In genomic region chr2:19819097-19820065, GRCh38 we compare ENCODE assay signal across 11 cellular contexts.
DNase-seq lines count a peak whose midpoint lies in the region; ATAC-seq, FAIRE-seq and TF ChIP-seq lines count a peak whose summit lies in the region.
"Had no signal": no experiment of that assay in that cellular context is flagged by ENCODE, and none has a peak within 500 bp of the region (broad histone marks: within the 10 kb centered on the region; RNA-seq: fewer than 3 reads in every experiment).

No MANE protein-coding gene starts in this region.

- no peaks in the 10 kb centered on the region for H3K4me1 Mint-ChIP-seq in glutamatergic neuron (ENCODE audit: low read depth, unreplicated experiment)
- H3K4me1 Mint-ChIP-seq: central memory CD8-positive, alpha-beta T cell had no signal

- intact Hi-C loops in right cardiac atrium (cut with DNase I) (no loop called here), stomach (cut with DNase I; ENCODE audit: low total_unique reads) (no loop called here)

- TF ChIP-seq POLR2A in stomach (IDR thresholded peaks at IDR 0.05) = no peak

- peak; percentile 80 for FAIRE-seq in HTR-8/SVneo (lab: Jason Lieb, UNC)

- H3K4me1 ChIP-seq in right cardiac atrium (ENCODE audit: control insufficient read depth, insufficient read depth, low read length) (peaks cover 10% of the 10 kb centered on the region), stomach (no peaks in the 10 kb centered on the region)

- H3K27ac Mint-ChIP-seq in glutamatergic neuron (ENCODE audit: unreplicated experiment) = no peak overlapping the region

- peak; percentile 57 to 68 for ATAC-seq in right cardiac atrium

- H3K4me3 ChIP-seq in AG04450 (ENCODE audit: low read depth, low read length) (no peak overlapping the region), brain microvascular endothelial cell (ENCODE audit: low read depth, low read length) (no peak overlapping the region), right cardiac atrium (ENCODE audit: low read length) (no peak overlapping the region), stomach (no peak overlapping the region)
- H3K4me3 ChIP-seq: hepatocyte, smooth muscle cell had no signal

- in situ Hi-C loops in brain microvascular endothelial cell (cut with HindIII; ENCODE audit: low pct_ligation_motif_present, low sequenced_read_pairs) (no loop called here), G401 (cut with HindIII; ENCODE audit: low sequenced_read_pairs) (no loop called here)

- no peaks in the 10 kb centered on the region for H3K9me3 Mint-ChIP-seq in glutamatergic neuron (ENCODE audit: unreplicated experiment)
- H3K9me3 Mint-ChIP-seq: central memory CD8-positive, alpha-beta T cell had no signal

- H3K27me3 Mint-ChIP-seq in glutamatergic neuron (ENCODE audit: unreplicated experiment) = no peaks in the 10 kb centered on the region

- H3K36me3 ChIP-seq in brain microvascular endothelial cell (replicated peaks) (no peaks in the 10 kb centered on the region), stomach (no peaks in the 10 kb centered on the region)

- no peak overlapping the region for H3K4me3 Mint-ChIP-seq in glutamatergic neuron (ENCODE audit: unreplicated experiment)
- H3K4me3 Mint-ChIP-seq: central memory CD8-positive, alpha-beta T cell had no signal

- no peak for TF ChIP-seq CTCF in AG04450 (IDR thresholded peaks at IDR 0.05; ENCODE audit: low read depth, low read length)
- TF ChIP-seq CTCF in brain microvascular endothelial cell (IDR thresholded peaks at IDR 0.05; ENCODE audit: low read depth, low read length, missing control alignments) = peak; percentile 2
- no peak for TF ChIP-seq CTCF in stomach (IDR thresholded peaks at IDR 0.05)
- TF ChIP-seq CTCF in glutamatergic neuron (IDR thresholded peaks at IDR 0.05; ENCODE audit: partially characterized antibody, unreplicated experiment) = no peak

- H3K9me3 ChIP-seq in AG04450 (ENCODE audit: control insufficient read depth, insufficient read depth, low read length) (no peaks in the 10 kb centered on the region), right cardiac atrium (ENCODE audit: control insufficient read depth, low read length) (no peaks in the 10 kb centered on the region), stomach (no peaks in the 10 kb centered on the region)

- H3K36me3 Mint-ChIP-seq in glutamatergic neuron (ENCODE audit: unreplicated experiment) = no peaks in the 10 kb centered on the region

- WGBS in right cardiac atrium = 75% methylated on average over 8 of the region's 8 CpGs
- WGBS in stomach, 5 donors = 79 to 86% (median 83%) methylated on average over 8 of the region's 8 CpGs

- H3K27ac ChIP-seq in AG04450 (ENCODE audit: low read depth, low read length) (peak overlapping the region; percentile 53), brain microvascular endothelial cell (peak overlapping the region; percentile 73), right cardiac atrium (ENCODE audit: low read length) (no peak overlapping the region), stomach (no peak overlapping the region)
- H3K27ac ChIP-seq: hepatocyte had no signal

- no peak for TF ChIP-seq EP300 in stomach (IDR thresholded peaks at IDR 0.05)

- POLR2A ChIA-PET in AG04450 (lab: Yijun Ruan, JAX) = no interaction called here

- H3K27me3 ChIP-seq in AG04450 (ENCODE audit: control insufficient read depth, insufficient read depth, low read length) (no peaks in the 10 kb centered on the region), brain microvascular endothelial cell (replicated peaks) (no peaks in the 10 kb centered on the region), right cardiac atrium (ENCODE audit: control insufficient read depth, insufficient read depth) (no peaks in the 10 kb centered on the region), stomach (no peaks in the 10 kb centered on the region)
- H3K27me3 ChIP-seq: hepatocyte had no signal

- DNase-seq in AG04450 (ENCODE audit: low read depth, low spot score) (no peak), HTR-8/SVneo (ENCODE audit: insufficient read length, low spot score) (peak; percentile 51), brain microvascular endothelial cell (peak; percentile 88), right cardiac atrium (peak in 1 of 3 donors; percentile 44), midbrain (lab: John Stamatoyannopoulos, UW) (no peak), stomach (no peak), G401 (ENCODE audit: low spot score) (no peak), glutamatergic neuron (no peak)

- CTCF ChIA-PET in AG04450 (lab: Charles Lee) = interaction anchor here (1.3 kb wide), 1 partner anchor 11 kb away, joined by 3 read pairs; no protein-coding TSS in a partner anchor

Comparison
In these comparisons a context has a peak if more than half of its experiments do, and no peak if none do; other contexts are left out.
1. DNase-seq: peak in HTR-8/SVneo (single experiment) and brain microvascular endothelial cell (single experiment); none in AG04450 (single experiment), midbrain (single experiment), stomach (single experiment), G401 (single experiment) and glutamatergic neuron (single experiment).
2. H3K27ac ChIP-seq: peak in AG04450 (single experiment) and brain microvascular endothelial cell (single experiment); none in right cardiac atrium (single experiment) and stomach (0 of 5).